17 cellular contexts compared by ENCODE assay signal in genomic region chr15:93321881-93322282, GRCh38.
DNase-seq lines count a peak whose midpoint lies in the region; ATAC-seq and TF ChIP-seq lines count a peak whose summit lies in the region.
"Had no signal": no experiment of that assay in that cellular context is flagged by ENCODE, and none has a peak within 500 bp of the region (broad histone marks: within the 10 kb centered on the region; RNA-seq: fewer than 3 reads in every experiment).

No MANE protein-coding gene starts in this region.

- H3K9me3 ChIP-seq in lower lobe of right lung (no peaks in the 10 kb centered on the region), upper lobe of left lung (no peaks in the 10 kb centered on the region), T-helper 17 cell (ENCODE audit: control insufficient read depth, low read length, poor library complexity, severe bottlenecking) (no peaks in the 10 kb centered on the region), testis (no peaks in the 10 kb centered on the region), psoas muscle (no peaks in the 10 kb centered on the region)

- H3K27me3 ChIP-seq in lower lobe of right lung (ENCODE audit: low read depth) = peaks cover 3% of the 10 kb centered on the region
- no peaks in the 10 kb centered on the region for H3K27me3 ChIP-seq in upper lobe of left lung
- no peaks in the 10 kb centered on the region for H3K27me3 ChIP-seq in testis
- no peaks in the 10 kb centered on the region for H3K27me3 ChIP-seq in psoas muscle (ENCODE audit: insufficient read depth in 3 of 3, low read length in 2 of 3)

- peaks cover 2% of the 10 kb centered on the region for H3K4me1 Mint-ChIP-seq in T-helper 17 cell
- H3K4me1 Mint-ChIP-seq: IgD-negative memory B cell had no signal

- H3K36me3 ChIP-seq in lower lobe of right lung (no peaks in the 10 kb centered on the region), upper lobe of left lung (no peaks in the 10 kb centered on the region), testis (ENCODE audit: low read depth, missing control alignments) (no peaks in the 10 kb centered on the region), psoas muscle (ENCODE audit: insufficient read depth in 1 of 2, low read depth in 1 of 2) (no peaks in the 10 kb centered on the region)

- in situ Hi-C loops in T47D (cut with HindIII; ENCODE audit: low pct_unique_long_range_greater_than_20kb, low sequenced_read_pairs) = no loop called here

- H3K27me3 Mint-ChIP-seq in T-helper 17 cell = peaks cover 18% of the 10 kb centered on the region

- H3K4me1 ChIP-seq in lower lobe of right lung (no peaks in the 10 kb centered on the region), upper lobe of left lung (peaks cover 0 to 6% (median 0%) of the 10 kb centered on the region in 4 donors), testis (no peaks in the 10 kb centered on the region), psoas muscle (no peaks in the 10 kb centered on the region)

- intact Hi-C loops in lower lobe of right lung (cut with DNase I) = no loop called here
- intact Hi-C loops in testis (cut with DNase I; ENCODE audit: low total_unique reads) = no loop called here
- intact Hi-C loops in psoas muscle (cut with DNase I) = no loop called here

- DNase-seq in NCI-H226 (peak; percentile 59), T47D (ENCODE audit: low read depth in 1 of 2, low spot score in 1 of 2) (peak; percentile 51 to 93), lower lobe of right lung (peak; percentile 63), upper lobe of left lung (peak in 1 of 2 donors; percentile 55), NCI-H2196 (lab: John Stamatoyannopoulos, UW; ENCODE audit: unreplicated experiment) (no peak), T-helper 17 cell (no peak), testis (no peak), psoas muscle (no peak)
- DNase-seq: activated gamma-delta T cell treated with Interleukin-2 at 50 U/mL for 16 hours; C1 segment of cervical spinal cord; dorsolateral prefrontal cortex; HCEC 1CT; NCI-H1105; NCI-H345; stimulated activated naive CD8-positive, alpha-beta T cell treated with anti-CD3 and anti-CD28 coated beads, Interleukin-15, Interleukin-2, amounts not matched to agents 100 U/mL and 50 U/mL, for 24 hours had no signal

- no peak overlapping the region for H3K4me3 Mint-ChIP-seq in T-helper 17 cell
- H3K4me3 Mint-ChIP-seq: IgD-negative memory B cell had no signal

- TF ChIP-seq EP300 in upper lobe of left lung (IDR thresholded peaks at IDR 0.05) = no peak

- H3K27ac ChIP-seq in lower lobe of right lung (no peak overlapping the region), upper lobe of left lung (peak overlapping the region in 1 of 4 donors; percentile 43), testis (no peak overlapping the region), psoas muscle (no peak overlapping the region)
- H3K27ac ChIP-seq: dorsolateral prefrontal cortex had no signal

- H3K36me3 Mint-ChIP-seq in T-helper 17 cell (ENCODE audit: low read depth) = no peaks in the 10 kb centered on the region
- H3K36me3 Mint-ChIP-seq: IgD-negative memory B cell had no signal

- ATAC-seq in lower lobe of right lung = peak; percentile 90 to 94
- peak; percentile 50 to 89 for ATAC-seq in upper lobe of left lung (ENCODE audit: low FRiP score in 2 of 2)
- no peak for ATAC-seq in T-helper 17 cell
- no peak for ATAC-seq in psoas muscle
- ATAC-seq: stimulated activated naive CD8-positive, alpha-beta T cell treated with anti-CD3 and anti-CD28 coated beads, Interleukin-15, Interleukin-2, amounts not matched to agents 100 U/mL and 50 U/mL, for 24 hours had no signal

- TF ChIP-seq POLR2A in upper lobe of left lung (IDR thresholded peaks at IDR 0.05) (no peak), testis (IDR thresholded peaks at IDR 0.05) (no peak)

- H3K4me3 ChIP-seq in lower lobe of right lung (no peak overlapping the region), upper lobe of left lung (no peak overlapping the region), testis (no peak overlapping the region), psoas muscle (no peak overlapping the region)
- H3K4me3 ChIP-seq: dorsolateral prefrontal cortex, smooth muscle cell had no signal

- no peak for TF ChIP-seq CTCF in lower lobe of right lung (IDR thresholded peaks at IDR 0.05)
- no peak for TF ChIP-seq CTCF in upper lobe of left lung (IDR thresholded peaks at IDR 0.05)
- no peak for TF ChIP-seq CTCF in testis (IDR thresholded peaks at IDR 0.05)
- no peak for TF ChIP-seq CTCF in psoas muscle (IDR thresholded peaks at IDR 0.05)

- no peak overlapping the region for H3K27ac Mint-ChIP-seq in T-helper 17 cell
- H3K27ac Mint-ChIP-seq: IgD-negative memory B cell had no signal

- WGBS in upper lobe of left lung, 2 donors = 45 to 56% methylated on average over 5 to 9 of the region's 9 CpGs
- 77% methylated on average over 9 of the region's 9 CpGs for WGBS in testis, 2 donors
- 84 to 90% (median 88%) methylated on average over 9 of the region's 9 CpGs for WGBS in psoas muscle, 3 donors

Comparison
In these comparisons a context has a peak if more than half of its experiments do, and no peak if none do; other contexts are left out.
1. DNase-seq: peak in NCI-H226 (single experiment), T47D (2 of 2) and lower lobe of right lung (single experiment); none in NCI-H2196 (single experiment), T-helper 17 cell (0 of 3), testis (single experiment) and psoas muscle (0 of 2).
2. ATAC-seq: peak in lower lobe of right lung (2 of 2) and upper lobe of left lung (2 of 2); none in T-helper 17 cell (single experiment) and psoas muscle (0 of 4).